ENCODE assay signal across 7 cellular contexts in genomic region chr10:34638405-34639054, GRCh38.
DNase-seq lines count a peak whose midpoint lies in the region; ATAC-seq and TF ChIP-seq lines count a peak whose summit lies in the region.

No MANE protein-coding gene starts in this region.

- H2AK5ac ChIP-seq in mesendoderm (ENCODE audit: low read length), result no peak overlapping the region

- peak; percentile 54 for ATAC-seq in HG02885 (IDR thresholded peaks at IDR 0.05; ENCODE audit: poor library complexity, unreplicated experiment)
- peak; percentile 53 for ATAC-seq in effector memory CD8-positive, alpha-beta T cell (replicated peaks)

- H3K9ac ChIP-seq in mesendoderm (ENCODE audit: low read length), result no peak overlapping the region

- H3K79me2 ChIP-seq in mesendoderm (ENCODE audit: control insufficient read depth, insufficient read depth, low read length), result peaks cover 9% of the 10 kb centered on the region

- H4K5ac ChIP-seq in mesendoderm (ENCODE audit: low read length), result no peak overlapping the region

- H3K27me3 ChIP-seq in mesendoderm (ENCODE audit: insufficient read depth, low read length, poor library complexity), result no peaks in the 10 kb centered on the region

- H2BK15ac ChIP-seq in mesendoderm (replicated peaks; ENCODE audit: low read depth), result no peak overlapping the region

- no peak overlapping the region for H3K27ac Mint-ChIP-seq in activated CD4-positive, alpha-beta memory T cell treated with anti-CD3 and anti-CD28 coated beads, Interleukin-2, amount 10 ng/mL, durations not matched to agents 7 days and 5 days
- no peak overlapping the region for H3K27ac Mint-ChIP-seq in effector memory CD8-positive, alpha-beta T cell

- H3K18ac ChIP-seq in mesendoderm (ENCODE audit: low read length), result no peak overlapping the region

- no peak overlapping the region for H3K4me2 ChIP-seq in mesendoderm (ENCODE audit: low read length)

- peaks cover 2% of the 10 kb centered on the region for H3K4me1 Mint-ChIP-seq in activated CD4-positive, alpha-beta memory T cell treated with anti-CD3 and anti-CD28 coated beads, Interleukin-2, amount 10 ng/mL, durations not matched to agents 7 days and 5 days
- H3K4me1 Mint-ChIP-seq in effector memory CD8-positive, alpha-beta T cell (ENCODE audit: low read depth in 2 of 2), result peaks cover 6 to 9% of the 10 kb centered on the region in 2 donors

- H3K79me1 ChIP-seq in mesendoderm (ENCODE audit: low read length), result peaks cover 19% of the 10 kb centered on the region

- no peak overlapping the region for H3K56ac ChIP-seq in mesendoderm (ENCODE audit: low read length)

- H3K4ac ChIP-seq in mesendoderm (ENCODE audit: low read depth, low read length), result no peak overlapping the region

- WGBS in mesendoderm (ENCODE audit: extremely low coverage, insufficient coverage, low lambda C conversion rate), result no CpG with 5 or more reads among the region's 4 CpGs

- H3K9me3 Mint-ChIP-seq in activated CD4-positive, alpha-beta memory T cell treated with anti-CD3 and anti-CD28 coated beads, Interleukin-2, amount 10 ng/mL, durations not matched to agents 7 days and 5 days, result no peaks in the 10 kb centered on the region
- H3K9me3 Mint-ChIP-seq in effector memory CD8-positive, alpha-beta T cell, result no peaks in the 10 kb centered on the region

- H3K4me3 ChIP-seq in GM12865 (ENCODE audit: low read depth, low read length) (no peak overlapping the region), mesendoderm (ENCODE audit: low read length) (no peak overlapping the region)

- CTCF ChIA-PET in activated CD4-positive, alpha-beta memory T cell treated with anti-CD3 and anti-CD28 coated beads, Interleukin-2, amount 10 ng/mL, durations not matched to agents 7 days and 5 days (lab: Charles Lee), result interaction anchor here (0.6 to 3.1 kb wide), 26 partner anchors 9 to 1445 kb away, joined by 3 to 21 read pairs (median 4); partner anchors contain the start of gene NRP1

- no peak overlapping the region for H3K27ac ChIP-seq in mesendoderm (ENCODE audit: low read depth, low read length)

- peak; percentile 83 for DNase-seq in GM12865 (ENCODE audit: low read depth)
- peak; percentile 13 for DNase-seq in NCI-H524 treated with DMSO at 0.1 percent for 48 hours (lab: John Stamatoyannopoulos, UW)
- peak; percentile 65 for DNase-seq in activated CD4-positive, alpha-beta memory T cell treated with anti-CD3 and anti-CD28 coated beads, Interleukin-2, amount 10 ng/mL, durations not matched to agents 7 days and 5 days
- peak; percentile 40 to 52 (median 42) for DNase-seq in effector memory CD8-positive, alpha-beta T cell
- peak; percentile 81 for DNase-seq in mesendoderm
- peak; percentile 38 to 51 for DNase-seq in stimulated activated CD8-positive, alpha-beta memory T cell treated with anti-CD3 and anti-CD28 coated beads, Interleukin-2, amount 100 ng/mL, for 48 hours (ENCODE audit: low read depth in 2 of 2)

- POLR2A ChIA-PET in activated CD4-positive, alpha-beta memory T cell treated with anti-CD3 and anti-CD28 coated beads, Interleukin-2, amount 10 ng/mL, durations not matched to agents 7 days and 5 days (lab: Charles Lee), result no interaction called here

- no peaks in the 10 kb centered on the region for H3K27me3 Mint-ChIP-seq in activated CD4-positive, alpha-beta memory T cell treated with anti-CD3 and anti-CD28 coated beads, Interleukin-2, amount 10 ng/mL, durations not matched to agents 7 days and 5 days
- peaks cover 6 to 34% of the 10 kb centered on the region in 2 donors for H3K27me3 Mint-ChIP-seq in effector memory CD8-positive, alpha-beta T cell

- no peak overlapping the region for H2BK120ac ChIP-seq in mesendoderm (ENCODE audit: low read depth, low read length)

- peak; percentile 86 for TF ChIP-seq CTCF in GM12865 (IDR thresholded peaks at IDR 0.05; ENCODE audit: insufficient read depth, low read depth, low read length, missing control alignments)

- H3K36me3 ChIP-seq in mesendoderm (ENCODE audit: control insufficient read depth, insufficient read depth, low read length), result no peaks in the 10 kb centered on the region

- no peak overlapping the region for H2BK5ac ChIP-seq in mesendoderm (ENCODE audit: low read length)

- H3K4me1 ChIP-seq in mesendoderm (ENCODE audit: control insufficient read depth, low read depth, low read length), result no peaks in the 10 kb centered on the region

- H3K4me3 Mint-ChIP-seq in activated CD4-positive, alpha-beta memory T cell treated with anti-CD3 and anti-CD28 coated beads, Interleukin-2, amount 10 ng/mL, durations not matched to agents 7 days and 5 days, result no peak overlapping the region
- H3K4me3 Mint-ChIP-seq in effector memory CD8-positive, alpha-beta T cell, result no peak overlapping the region

- H4K8ac ChIP-seq in mesendoderm (ENCODE audit: low read depth, low read length), result no peak overlapping the region

- H3K36me3 Mint-ChIP-seq in activated CD4-positive, alpha-beta memory T cell treated with anti-CD3 and anti-CD28 coated beads, Interleukin-2, amount 10 ng/mL, durations not matched to agents 7 days and 5 days (ENCODE audit: low read depth), result no peaks in the 10 kb centered on the region
- H3K36me3 Mint-ChIP-seq in effector memory CD8-positive, alpha-beta T cell (ENCODE audit: insufficient read depth), result no peaks in the 10 kb centered on the region

- H3K23ac ChIP-seq in mesendoderm (ENCODE audit: low read length), result no peak overlapping the region

Comparison
In these comparisons a context has a peak if more than half of its experiments do, and no peak if none do; other contexts are left out.
1. DNase-seq: peak in every context shown above with its lines; median percentile 83 in GM12865; 81 in mesendoderm; 65 in activated CD4-positive, alpha-beta memory T cell treated with anti-CD3 and anti-CD28 coated beads, Interleukin-2, amount 10 ng/mL, durations not matched to agents 7 days and 5 days; 44 in stimulated activated CD8-positive, alpha-beta memory T cell treated with anti-CD3 and anti-CD28 coated beads, Interleukin-2, amount 100 ng/mL, for 48 hours; 42 in effector memory CD8-positive, alpha-beta T cell; 13 in NCI-H524 treated with DMSO at 0.1 percent for 48 hours.